ENCODE assay signal across 14 cellular contexts in the genomic region with DNA sequence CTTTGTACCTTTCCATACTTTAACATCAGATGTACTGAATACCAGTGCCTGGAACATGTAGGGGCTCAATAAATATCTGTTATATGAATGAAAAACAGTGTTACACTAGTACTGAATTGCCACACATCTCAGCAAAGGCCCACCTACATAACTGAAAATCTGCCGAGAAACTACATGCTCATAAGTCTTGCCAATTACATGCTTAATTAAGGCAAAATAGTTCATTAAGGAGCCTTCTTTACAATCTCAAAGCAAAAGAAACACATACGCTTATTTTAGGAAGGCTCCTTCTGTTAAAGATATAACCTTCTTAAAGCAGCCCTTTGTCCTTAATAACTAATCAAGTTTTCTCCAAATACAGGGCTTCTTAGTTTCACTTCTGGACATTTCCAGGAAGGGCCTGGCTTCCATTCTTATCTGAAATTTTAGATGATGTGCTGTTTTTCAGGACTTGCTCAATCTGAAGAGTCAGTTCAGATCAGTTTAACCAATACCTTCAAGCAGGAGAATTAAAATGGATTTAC. TPM values are rescaled to one million over a fixed set of nuclear protein-coding genes. Genes with fewer than 3 reads are reported as not detected.
DNase-seq lines count a peak whose midpoint lies in the region; ATAC-seq and TF ChIP-seq lines count a peak whose summit lies in the region.
"Had no signal": no experiment of that assay in that cellular context is flagged by ENCODE, and none has a peak within 500 bp of the region (broad histone marks: within the 10 kb centered on the region; RNA-seq: fewer than 3 reads in every experiment).

No MANE protein-coding gene starts in this region.

- in situ Hi-C loops in GM13977 (cut with MboI; ENCODE audit: low pct_unique_long_range_greater_than_20kb, low sequenced_read_pairs, unreplicated experiment), result no loop called here

- H3K4me1 ChIP-seq in HUES6 (ENCODE audit: control insufficient read depth, insufficient read depth, low read length) (peaks cover 8% of the 10 kb centered on the region), right lobe of liver (peaks cover 0 to 17% (median 3%) of the 10 kb centered on the region in 4 donors), stomach smooth muscle (ENCODE audit: control insufficient read depth, insufficient read depth, low read length) (no peaks in the 10 kb centered on the region)

- no peak overlapping the region for H3K27ac Mint-ChIP-seq in CD14-positive monocyte
- H3K27ac Mint-ChIP-seq: activated CD4-positive, alpha-beta T cell treated with anti-CD3 and anti-CD28 coated beads for 36 hours; activated naive CD8-positive, alpha-beta T cell treated with anti-CD3 and anti-CD28 coated beads, Interleukin-2, amount 10 ng/mL, durations not matched to agents 7 days and 5 days; CD4-positive, CD25-positive, alpha-beta regulatory T cell had no signal

- H3K4me3 ChIP-seq in HUES6 (ENCODE audit: low read depth, low read length) (no peak overlapping the region), coronary artery (peak overlapping the region; percentile 58), right lobe of liver (peak overlapping the region in 2 of 3 donors; percentile 1 to 12), stomach smooth muscle (ENCODE audit: low read length in 2 of 2) (peak overlapping the region in 1 of 2 donors; percentile 41)

- TF ChIP-seq CTCF in coronary artery (IDR thresholded peaks at IDR 0.05), result no peak
- no peak for TF ChIP-seq CTCF in right lobe of liver (IDR thresholded peaks at IDR 0.05)
- TF ChIP-seq CTCF in CD14-positive monocyte (IDR thresholded peaks at IDR 0.05), result no peak
- TF ChIP-seq CTCF in GM13977 (IDR thresholded peaks at IDR 0.05; ENCODE audit: extremely low read depth, insufficient read depth, missing control alignments), result no peak

- H3K27me3 Mint-ChIP-seq in CD14-positive monocyte (ENCODE audit: low read depth in 3 of 3), result no peaks in the 10 kb centered on the region
- H3K27me3 Mint-ChIP-seq: activated CD4-positive, alpha-beta T cell treated with anti-CD3 and anti-CD28 coated beads for 36 hours; activated naive CD8-positive, alpha-beta T cell treated with anti-CD3 and anti-CD28 coated beads, Interleukin-2, amount 10 ng/mL, durations not matched to agents 7 days and 5 days had no signal

- H3K36me3 ChIP-seq in HUES6 (ENCODE audit: control insufficient read depth, insufficient read depth, low read length) (no peaks in the 10 kb centered on the region), right lobe of liver (no peaks in the 10 kb centered on the region), stomach smooth muscle (ENCODE audit: control insufficient read depth in 2 of 2, insufficient read depth in 2 of 2, low read length in 2 of 2) (no peaks in the 10 kb centered on the region)

- H3K9me3 ChIP-seq in HUES6 (ENCODE audit: control insufficient read depth, insufficient read depth, low read depth, low read length), result no peaks in the 10 kb centered on the region
- H3K9me3 ChIP-seq in right lobe of liver, result no peaks in the 10 kb centered on the region
- H3K9me3 ChIP-seq in stomach smooth muscle (ENCODE audit: control insufficient read depth in 2 of 2, low read length in 2 of 2), result no peaks in the 10 kb centered on the region

- no peak for DNase-seq in coronary artery (ENCODE audit: low spot score)
- DNase-seq in right lobe of liver, result no peak
- DNase-seq in CD14-positive monocyte (ENCODE audit: low spot score), result no peak
- no peak for DNase-seq in SK-N-DZ (ENCODE audit: low spot score)
- no peak for DNase-seq in GM13977 (ENCODE audit: low spot score)
- DNase-seq: activated CD4-positive, alpha-beta T cell treated with anti-CD3 and anti-CD28 coated beads for 36 hours; activated naive CD8-positive, alpha-beta T cell treated with anti-CD3 and anti-CD28 coated beads, Interleukin-2, amount 10 ng/mL, durations not matched to agents 7 days and 5 days; CD4-positive, CD25-positive, alpha-beta regulatory T cell; NCI-H2081 treated with DMSO at 0.1 percent for 48 hours; RPMI8226; stimulated activated naive CD4-positive, alpha-beta T cell had no signal

- no peak overlapping the region for H3K9ac ChIP-seq in HUES6 (ENCODE audit: low read length)
- peak overlapping the region; percentile 6 to 45 for H3K9ac ChIP-seq in stomach smooth muscle (ENCODE audit: low read length in 2 of 2)

- ATAC-seq in right lobe of liver (peak; percentile 67 to 86 (median 76)), HG03342 (IDR thresholded peaks at IDR 0.05; ENCODE audit: unreplicated experiment) (no peak)
- ATAC-seq: activated CD4-positive, alpha-beta T cell treated with anti-CD3 and anti-CD28 coated beads for 36 hours had no signal

- WGBS in right lobe of liver (ENCODE audit: insufficient coverage, low coverage, low lambda C conversion rate, missing lambda C conversion rate), result 23% methylated on average over 2 of the region's 2 CpGs

- peaks cover 4% of the 10 kb centered on the region for H3K4me1 Mint-ChIP-seq in CD14-positive monocyte

- H3K27ac ChIP-seq in HUES6 (ENCODE audit: low read depth, low read length) (peak overlapping the region; percentile 14; the same call in 1 of the 2 replicates), coronary artery (peak overlapping the region; percentile 69 to 74), right lobe of liver (peak overlapping the region; percentile 56 to 78 (median 74)), stomach smooth muscle (ENCODE audit: low read length) (peak overlapping the region; percentile 26)

- no peaks in the 10 kb centered on the region for H3K27me3 ChIP-seq in HUES6 (ENCODE audit: control insufficient read depth, insufficient read depth, low read length)
- no peaks in the 10 kb centered on the region for H3K27me3 ChIP-seq in right lobe of liver
- H3K27me3 ChIP-seq in stomach smooth muscle (ENCODE audit: control insufficient read depth in 1 of 2, insufficient read depth in 2 of 2, low read length in 2 of 2), result no peaks in the 10 kb centered on the region

- TF ChIP-seq POLR2A in right lobe of liver (IDR thresholded peaks at IDR 0.05), result no peak

- H3K9me3 Mint-ChIP-seq in CD14-positive monocyte, result no peaks in the 10 kb centered on the region
- H3K9me3 Mint-ChIP-seq: activated naive CD8-positive, alpha-beta T cell treated with anti-CD3 and anti-CD28 coated beads, Interleukin-2, amount 10 ng/mL, durations not matched to agents 7 days and 5 days; CD4-positive, CD25-positive, alpha-beta regulatory T cell had no signal

- intact Hi-C loops in right lobe of liver (cut with DNase I) (no loop called here), CD14-positive monocyte (cut with micrococcal nuclease) (no loop called here)

- H3K4me3 Mint-ChIP-seq in CD14-positive monocyte, result no peak overlapping the region
- H3K4me3 Mint-ChIP-seq: activated CD4-positive, alpha-beta T cell treated with anti-CD3 and anti-CD28 coated beads for 36 hours; activated naive CD8-positive, alpha-beta T cell treated with anti-CD3 and anti-CD28 coated beads, Interleukin-2, amount 10 ng/mL, durations not matched to agents 7 days and 5 days; CD4-positive, CD25-positive, alpha-beta regulatory T cell had no signal

- H3K36me3 Mint-ChIP-seq in CD14-positive monocyte, result no peaks in the 10 kb centered on the region
- H3K36me3 Mint-ChIP-seq: activated naive CD8-positive, alpha-beta T cell treated with anti-CD3 and anti-CD28 coated beads, Interleukin-2, amount 10 ng/mL, durations not matched to agents 7 days and 5 days; CD4-positive, CD25-positive, alpha-beta regulatory T cell had no signal

RNA-seq across cellular contexts. Expression of gene LIMA1, which starts 11.5 kb away (rescaled TPM):
- total RNA-seq in right lobe of liver, result 10 to 100 TPM in 5 of 6 experiments, 1 to 10 TPM in 1; 7.3 to 21.9 (median 13.1) TPM
- under 1 TPM; 0.24 to 0.62 TPM for polyA plus RNA-seq in CD14-positive monocyte
- polyA plus RNA-seq in SK-N-DZ (2014; cell fraction: cytosol; rRNA removed), result 37.8 and 40.5 TPM in 2 replicates
- 19.7 and 26.9 TPM in 2 replicates for polyA plus RNA-seq in SK-N-DZ (2014; cell fraction: nucleus; rRNA removed)

Comparison
In these comparisons a context has a peak if more than half of its experiments do, and no peak if none do; other contexts are left out.
1. H3K27ac ChIP-seq: peak in every context shown above with its lines; median percentile 74 in right lobe of liver; 72 in coronary artery; 26 in stomach smooth muscle; 14 in HUES6.